In genomic region chr12:102527256-102527720, GRCh38 we compare ENCODE assay signal across 24 cellular contexts. TPM values are rescaled to one million over a fixed set of nuclear protein-coding genes. Genes with fewer than 3 reads are reported as not detected.
A peak's percentile ranks its signal among the peaks of the same experiment; 100 is the strongest.
DNase-seq lines count a peak whose midpoint lies in the region; ATAC-seq, FAIRE-seq and TF ChIP-seq lines count a peak whose summit lies in the region.
"Had no signal": no experiment of that assay in that cellular context is flagged by ENCODE, and none has a peak within 500 bp of the region (broad histone marks: within the 10 kb centered on the region; RNA-seq: fewer than 3 reads in every experiment).

No MANE protein-coding gene starts in this region.

- H3K9me3 ChIP-seq in left lung, result no peaks in the 10 kb centered on the region
- H3K9me3 ChIP-seq: colonic mucosa, gastroesophageal sphincter, upper lobe of left lung had no signal

- CTCF ChIA-PET in AG04449 (lab: Yijun Ruan, JAX), result interaction anchor here (0.6 to 3.0 kb wide), 3 partner anchors 43 to 214 kb away, joined by 3 to 15 read pairs (median 10); no protein-coding TSS in a partner anchor

- intact Hi-C loops in left lung (cut with DNase I), result no loop called here

- POLR2A ChIA-PET in AG04449 (lab: Yijun Ruan, JAX), result no interaction called here

- FAIRE-seq in frontal cortex (lab: Jason Lieb, UNC), result no peak
- FAIRE-seq: endometrium had no signal

- H3K27ac ChIP-seq in left lung, result no peak overlapping the region
- H3K27ac ChIP-seq: colonic mucosa, gastroesophageal sphincter, PC-9, skin epidermis, stomach, upper lobe of left lung had no signal

- TF ChIP-seq CTCF in AG04449 (IDR thresholded peaks at IDR 0.05; ENCODE audit: insufficient read depth, low read length, missing control alignments), result no peak
- no peak for TF ChIP-seq CTCF in left lung (IDR thresholded peaks at IDR 0.05)

- peak; percentile 31 for DNase-seq in AG04449 (ENCODE audit: low read depth, low spot score)
- peak; percentile 23 for DNase-seq in HT1080 (ENCODE audit: low read depth)
- peak; percentile 47 for DNase-seq in astrocyte of the hippocampus (ENCODE audit: low read depth, low spot score)
- DNase-seq in left lung, result no peak
- DNase-seq in frontal cortex (ENCODE audit: low spot score in 2 of 2), result no peak
- DNase-seq: activated CD8-positive, alpha-beta T cell treated with anti-CD3 and anti-CD28 coated beads, Interleukin-2, amount 10 ng/mL, durations not matched to agents 7 days and 5 days; activated naive CD4-positive, alpha-beta T cell treated with anti-CD3 and anti-CD28 coated beads, Interleukin-2, amount 10 ng/mL, durations not matched to agents 7 days and 5 days; activated T-cell treated with anti-CD3 and anti-CD28 coated beads, Interleukin-2, amount 50 U/mL, for 4 hours; colonic mucosa; left cardiac atrium; NCI-H1436; NCI-H2171 treated with DMSO at 0.1 percent for 48 hours; NCI-H82; PC-9; stimulated activated CD4-positive, alpha-beta T cell treated with anti-CD3 and anti-CD28 coated beads, Interleukin-2, amount 100 ng/mL, for 48 hours; stomach; upper lobe of left lung had no signal

- peaks cover 0 to 3% of the 10 kb centered on the region in 2 donors for H3K27me3 ChIP-seq in left lung
- H3K27me3 ChIP-seq: colonic mucosa, gastroesophageal sphincter, stomach, upper lobe of left lung had no signal

- H3K36me3 ChIP-seq in left lung, result no peaks in the 10 kb centered on the region
- H3K36me3 ChIP-seq: colonic mucosa, gastroesophageal sphincter, stomach, upper lobe of left lung had no signal

- ATAC-seq in left lung, result peak; percentile 59
- ATAC-seq in HG03159 (IDR thresholded peaks at IDR 0.05; ENCODE audit: unreplicated experiment), result no peak
- ATAC-seq in GM19397 (IDR thresholded peaks at IDR 0.05; ENCODE audit: unreplicated experiment), result no peak
- no peak for ATAC-seq in GM21717 (IDR thresholded peaks at IDR 0.05; ENCODE audit: unreplicated experiment)
- ATAC-seq: activated CD8-positive, alpha-beta T cell treated with anti-CD3 and anti-CD28 coated beads, Interleukin-2, amount 10 ng/mL, durations not matched to agents 7 days and 5 days; activated T-cell treated with anti-CD3 and anti-CD28 coated beads, Interleukin-2, amount 50 U/mL, for 4 hours; gastroesophageal sphincter; natural killer cell treated with Interleukin-12 subunit alpha and Interleukin-12 subunit beta and Interleukin-15 and Interleukin-18, amount 100 ng/mL, for 72 hours had no signal

- no peaks in the 10 kb centered on the region for H3K4me1 ChIP-seq in left lung
- H3K4me1 ChIP-seq: colonic mucosa, gastroesophageal sphincter, stomach, upper lobe of left lung had no signal

- H3K4me3 ChIP-seq in AG04449 (ENCODE audit: low read depth, low read length) (no peak overlapping the region), left lung (no peak overlapping the region)
- H3K4me3 ChIP-seq: colonic mucosa, gastroesophageal sphincter, PC-9, skin epidermis, stomach, upper lobe of left lung had no signal

RNA-seq across cellular contexts. Expression of gene IGF1, which starts 46.9 kb away (rescaled TPM):
- not detected in 2 replicates for total RNA-seq in HT1080 (2014; rRNA removed; shearing (Covaris generic))
- polyA plus RNA-seq in HT1080 (2015; cell fraction: cytosol; rRNA removed), result not detected in 2 replicates
- polyA plus RNA-seq in HT1080 (2015; cell fraction: nucleus; rRNA removed), result not detected in 2 replicates
- total RNA-seq in left lung (10 to 100 TPM; 57.1 to 99.9 TPM), frontal cortex (2.9 TPM)
- total RNA-seq: PC-9 had no signal

Comparison
In these comparisons a context has a peak if more than half of its experiments do, and no peak if none do; other contexts are left out.
1. DNase-seq: peak in AG04449 (single experiment), HT1080 (single experiment) and astrocyte of the hippocampus (single experiment); none in left lung (0 of 2) and frontal cortex (0 of 2).
2. RNA of gene IGF1, which starts 46.9 kb away (total RNA-seq): 57.1 to 99.9 TPM in left lung; 2.9 TPM in frontal cortex (single experiment) and not detected in HT1080; every median in the first group is over 10 times any median in the second.